Comparison of ENCODE assay signal across 8 cellular contexts in genomic region chr19:49929611-49930482, GRCh38. TPM values are rescaled to one million over a fixed set of nuclear protein-coding genes. Genes with fewer than 3 reads are reported as not detected.
DNase-seq lines count a peak whose midpoint lies in the region; ATAC-seq, FAIRE-seq and TF ChIP-seq lines count a peak whose summit lies in the region.

No MANE protein-coding gene starts in this region.

- no peaks in the 10 kb centered on the region for H3K27me3 Mint-ChIP-seq in central memory CD8-positive, alpha-beta T cell

- in situ Hi-C loops in GM18951 (cut with MboI; ENCODE audit: low sequenced_read_pairs, unreplicated experiment) = no loop called here

- H3K27me3 ChIP-seq in keratinocyte (ENCODE audit: control insufficient read depth, extremely low read depth, insufficient read depth, low read length) = no peaks in the 10 kb centered on the region

- peak overlapping the region; percentile 99 for H3K27ac Mint-ChIP-seq in central memory CD8-positive, alpha-beta T cell (ENCODE audit: low read depth)

- peak overlapping the region; percentile 93 for H3K4me3 Mint-ChIP-seq in central memory CD8-positive, alpha-beta T cell

- peaks cover 22% of the 10 kb centered on the region for H3K4me1 ChIP-seq in keratinocyte (ENCODE audit: control insufficient read depth, extremely low read depth, insufficient read depth, low read length)

- H3K36me3 Mint-ChIP-seq in central memory CD8-positive, alpha-beta T cell (ENCODE audit: insufficient read depth) = peaks cover 49% of the 10 kb centered on the region

- H3K9ac ChIP-seq in keratinocyte (ENCODE audit: control insufficient read depth, extremely low read depth, insufficient read depth, low read length) = peak overlapping the region; percentile 98

- peaks cover 63% of the 10 kb centered on the region for H3K4me1 Mint-ChIP-seq in central memory CD8-positive, alpha-beta T cell

- peaks cover 3% of the 10 kb centered on the region for H4K20me1 ChIP-seq in keratinocyte (ENCODE audit: control insufficient read depth, extremely low read depth, insufficient read depth, low read length)

- H3K27ac ChIP-seq in keratinocyte (ENCODE audit: control insufficient read depth, insufficient read depth, low read length) = peak overlapping the region; percentile 97

- peaks cover 2% of the 10 kb centered on the region for H3K9me1 ChIP-seq in keratinocyte (ENCODE audit: control insufficient read depth, extremely low read depth, insufficient read depth, low read length)

- peak; percentile 65 for ATAC-seq in HG03196 (IDR thresholded peaks at IDR 0.05; ENCODE audit: unreplicated experiment)
- peak; percentile 88 for ATAC-seq in central memory CD8-positive, alpha-beta T cell (replicated peaks; ENCODE audit: extremely low read depth, poor library complexity, severe bottlenecking)

- H3K4me2 ChIP-seq in keratinocyte (ENCODE audit: control insufficient read depth, extremely low read depth, insufficient read depth, low read depth, low read length) = peak overlapping the region; percentile 88

- TF ChIP-seq POLR2A in GM18951 (IDR thresholded peaks at IDR 0.05; ENCODE audit: extremely low read depth, insufficient read depth, insufficient read length) = peak; percentile 97

- H3K79me2 ChIP-seq in keratinocyte (ENCODE audit: control insufficient read depth, insufficient read depth, low read length) = peaks cover 39% of the 10 kb centered on the region

- H3K4me3 ChIP-seq in keratinocyte (ENCODE audit: control insufficient read depth in 2 of 3, extremely low read depth in 1 of 3, insufficient read depth in 2 of 3, low read depth in 1 of 3, low read length in 3 of 3) = peak overlapping the region; percentile 82 to 97 (median 93)

- TF ChIP-seq CTCF in keratinocyte (optimal IDR thresholded peaks at IDR 0.05 in 1 of 3, IDR thresholded peaks at IDR 0.05 in 1 of 3, conservative IDR thresholded peaks at IDR 0.05 in 1 of 3; ENCODE audit: extremely low read depth in 1 of 3, insufficient read depth in 2 of 3, low read length in 3 of 3) = peak in 1 of 3 experiments; percentile 1

- no peaks in the 10 kb centered on the region for H3K9me3 Mint-ChIP-seq in central memory CD8-positive, alpha-beta T cell

- H3K36me3 ChIP-seq in keratinocyte (ENCODE audit: control insufficient read depth in 2 of 2, extremely low read depth in 1 of 2, insufficient read depth in 2 of 2, low read length in 2 of 2) = peaks cover 9 to 24% of the 10 kb centered on the region in 2 experiments

- no peaks in the 10 kb centered on the region for H3K9me3 ChIP-seq in keratinocyte (ENCODE audit: control insufficient read depth, low read depth, low read length)

- DNase-seq in AG08396 (ENCODE audit: low spot score) (peak; percentile 96), NCI-H345 (lab: John Stamatoyannopoulos, UW) (peak; percentile 88), keratinocyte (ENCODE audit: low read depth, low spot score) (peak; percentile 84)
- DNase-seq in activated CD4-positive, CD25-positive, alpha-beta regulatory T cell (lab: John Stamatoyannopoulos, UW) = peak; percentile 84 to 92 (median 88)
- peak; percentile 85 to 94 for DNase-seq in central memory CD8-positive, alpha-beta T cell (ENCODE audit: low spot score in 2 of 2)
- DNase-seq in stimulated activated CD4-positive, alpha-beta T cell treated with anti-CD3 and anti-CD28 coated beads, Interleukin-12 subunit alpha, Interleukin-12 subunit beta, amount 100 ng/mL, for 48 hours (ENCODE audit: low read depth in 2 of 3, low spot score in 1 of 3) = peak; percentile 86 to 98 (median 94)

- H2AFZ ChIP-seq in keratinocyte (ENCODE audit: control insufficient read depth, low read length) = peak overlapping the region; percentile 96

- FAIRE-seq in keratinocyte (lab: Jason Lieb, UNC) = peak; percentile 68

- dilution Hi-C loops in keratinocyte (cut with MboI; ENCODE audit: extremely low pct_ligation_motif_present, low sequenced_read_pairs) = no loop called here

RNA-seq across cellular contexts. Expression of gene NUP62, which starts 0.5 kb away (rescaled TPM):
- 10.1 to 16.6 TPM (median 12.9 TPM) in 3 replicates for polyA plus RNA-seq in keratinocyte
- polyA plus RNA-seq in keratinocyte (2011; ENCODE audit: low read depth) = 14.5 TPM
- 10.1 and 17.1 TPM in 2 replicates for polyA plus RNA-seq in keratinocyte (2011; cell fraction: cytosol; rRNA removed)
- polyA plus RNA-seq in keratinocyte (2011; cell fraction: nucleus; rRNA removed) = 22.4 and 28.4 TPM in 2 replicates
- 17.2 and 41.7 TPM in 2 replicates for polyA plus RNA-seq in keratinocyte (2012; ENCODE audit: low replicate concordance)
- 11.5 to 38.0 TPM (median 12.1 TPM) in 3 replicates for polyA minus RNA-seq in keratinocyte
- 12.5 TPM for polyA minus RNA-seq in keratinocyte (2011; cell fraction: cytosol; rRNA and poly(A)+ RNA removed)
- polyA minus RNA-seq in keratinocyte (2011; cell fraction: nucleus; rRNA and poly(A)+ RNA removed) = 10.7 and 16.8 TPM in 2 replicates

RNA-seq across cellular contexts. Expression of gene ATF5, which starts 0.8 kb away (rescaled TPM):
- polyA plus RNA-seq in keratinocyte = 4.6 to 9.3 TPM (median 6.0 TPM) in 3 replicates
- 6.5 TPM for polyA plus RNA-seq in keratinocyte (2011; ENCODE audit: low read depth)
- polyA plus RNA-seq in keratinocyte (2011; cell fraction: cytosol; rRNA removed) = 5.7 and 10.2 TPM in 2 replicates
- 10.3 and 10.6 TPM in 2 replicates for polyA plus RNA-seq in keratinocyte (2011; cell fraction: nucleus; rRNA removed)
- 12.1 and 19.1 TPM in 2 replicates for polyA plus RNA-seq in keratinocyte (2012; ENCODE audit: low replicate concordance)
- 1.1 to 3.5 TPM (median 2.1 TPM) in 3 replicates for polyA minus RNA-seq in keratinocyte
- 10.9 TPM for polyA minus RNA-seq in keratinocyte (2011; cell fraction: cytosol; rRNA and poly(A)+ RNA removed)
- 1.6 and 1.8 TPM in 2 replicates for polyA minus RNA-seq in keratinocyte (2011; cell fraction: nucleus; rRNA and poly(A)+ RNA removed)

RNA-seq across cellular contexts. Expression of gene SIGLEC11, which starts 31.1 kb away (rescaled TPM):
- not detected in 3 replicates for polyA plus RNA-seq in keratinocyte
- not detected for polyA plus RNA-seq in keratinocyte (2011; ENCODE audit: low read depth)
- polyA plus RNA-seq in keratinocyte (2011; cell fraction: cytosol; rRNA removed) = not detected in 2 replicates
- not detected in 2 replicates for polyA plus RNA-seq in keratinocyte (2011; cell fraction: nucleus; rRNA removed)
- not detected in 2 replicates for polyA plus RNA-seq in keratinocyte (2012; ENCODE audit: low replicate concordance)
- not detected in 3 replicates for polyA minus RNA-seq in keratinocyte
- not detected for polyA minus RNA-seq in keratinocyte (2011; cell fraction: cytosol; rRNA and poly(A)+ RNA removed)
- not detected in 2 replicates for polyA minus RNA-seq in keratinocyte (2011; cell fraction: nucleus; rRNA and poly(A)+ RNA removed)

RNA-seq across cellular contexts. Expression of gene IL4I1, which starts 33.2 kb away (rescaled TPM):
- polyA plus RNA-seq in keratinocyte = 0.09 to 0.22 TPM (median 0.13 TPM) in 3 replicates
- not detected for polyA plus RNA-seq in keratinocyte (2011; ENCODE audit: low read depth)
- not detected in 2 replicates for polyA plus RNA-seq in keratinocyte (2011; cell fraction: cytosol; rRNA removed)
- polyA plus RNA-seq in keratinocyte (2011; cell fraction: nucleus; rRNA removed) = not detected in 2 replicates
- polyA plus RNA-seq in keratinocyte (2012; ENCODE audit: low replicate concordance) = 0.31 TPM in 1 of 2 replicates, not detected in the other
- not detected in 3 replicates for polyA minus RNA-seq in keratinocyte
- polyA minus RNA-seq in keratinocyte (2011; cell fraction: cytosol; rRNA and poly(A)+ RNA removed) = not detected
- polyA minus RNA-seq in keratinocyte (2011; cell fraction: nucleus; rRNA and poly(A)+ RNA removed) = not detected in 2 replicates

RNA-seq across cellular contexts. Expression of gene TBC1D17, which starts 52.3 kb away (rescaled TPM):
- polyA plus RNA-seq in keratinocyte = 9.0 to 25.6 TPM (median 9.4 TPM) in 3 replicates
- polyA plus RNA-seq in keratinocyte (2011; ENCODE audit: low read depth) = 5.1 TPM
- polyA plus RNA-seq in keratinocyte (2011; cell fraction: cytosol; rRNA removed) = 15.5 and 20.2 TPM in 2 replicates
- 19.6 and 29.7 TPM in 2 replicates for polyA plus RNA-seq in keratinocyte (2011; cell fraction: nucleus; rRNA removed)
- 22.6 and 24.6 TPM in 2 replicates for polyA plus RNA-seq in keratinocyte (2012; ENCODE audit: low replicate concordance)
- polyA minus RNA-seq in keratinocyte = 9.2 to 31.4 TPM (median 11.6 TPM) in 3 replicates
- polyA minus RNA-seq in keratinocyte (2011; cell fraction: cytosol; rRNA and poly(A)+ RNA removed) = 19.8 TPM
- polyA minus RNA-seq in keratinocyte (2011; cell fraction: nucleus; rRNA and poly(A)+ RNA removed) = 12.9 and 17.7 TPM in 2 replicates

Comparison
In these comparisons a context has a peak if more than half of its experiments do, and no peak if none do; other contexts are left out.
1. Peak in every context shown above with its lines: DNase-seq, ATAC-seq, H3K4me3 ChIP-seq and H3K27ac ChIP-seq.